ENCODE assay signal across 22 cellular contexts in the genomic region with DNA sequence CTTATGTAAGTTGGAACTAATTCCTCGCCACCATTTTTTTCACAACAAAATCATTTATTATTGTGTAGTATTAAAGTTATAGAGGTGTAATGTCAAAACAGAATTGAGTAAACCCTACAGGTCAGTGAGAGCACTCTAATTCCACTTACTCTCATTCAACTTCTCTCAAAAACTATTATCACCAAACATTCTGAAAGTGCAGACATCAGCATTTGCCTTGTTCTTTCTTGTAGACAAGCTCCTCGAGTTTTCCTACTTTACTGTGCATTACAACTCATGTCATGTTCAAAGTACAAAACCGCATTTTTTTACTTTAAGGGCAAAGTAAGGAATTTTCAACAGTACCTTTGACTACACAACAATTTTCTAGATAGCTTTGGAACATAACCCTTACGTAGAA.
"Had no signal": no experiment of that assay in that cellular context is flagged by ENCODE, and none has a peak within 500 bp of the region (broad histone marks: within the 10 kb centered on the region; RNA-seq: fewer than 3 reads in every experiment).

No MANE protein-coding gene starts in this region.

- H3K4me1 ChIP-seq: SJSA1 had no signal

- H3K27ac ChIP-seq: SJSA1, SK-N-MC had no signal

- DNase-seq: Karpas-422, KBM-7, MG63, MV-4-11, NCI-H1048, NCI-H1105, NCI-H1417, NCI-H1436 treated with DMSO at 0.1 percent for 48 hours, NCI-H1694, NCI-H187 treated with DMSO at 0.1 percent for 48 hours, NCI-H2029 treated with DMSO at 0.1 percent for 48 hours, NCI-H226, NCI-H446, NCI-H510A, NCI-H524 treated with DMSO at 0.1 percent for 48 hours, NCI-H69, NCI-H774, Right ventricle myocardium superior, RPMI8226, SIG-M5 had no signal

- H3K4me3 ChIP-seq: MG63, SJSA1, SK-N-MC had no signal

- H3K36me3 ChIP-seq: MG63, SJSA1 had no signal

- H3K9me3 ChIP-seq: MG63, SJSA1 had no signal

- H3K27me3 ChIP-seq: SJSA1 had no signal
